9 cellular contexts compared by ENCODE assay signal in genomic region chr17:40963838-40964237, GRCh38. TPM values are rescaled to one million over a fixed set of nuclear protein-coding genes. Genes with fewer than 3 reads are reported as not detected.
A peak's percentile ranks its signal among the peaks of the same experiment; 100 is the strongest.
DNase-seq lines count a peak whose midpoint lies in the region; ATAC-seq and TF ChIP-seq lines count a peak whose summit lies in the region.
"Had no signal": no experiment of that assay in that cellular context is flagged by ENCODE, and none has a peak within 500 bp of the region (broad histone marks: within the 10 kb centered on the region; RNA-seq: fewer than 3 reads in every experiment).

No MANE protein-coding gene starts in this region.

- BruUV-seq in Panc1 (replicated peaks; lab: Mats Ljungman, UMichigan) = no TSS peak

- intact Hi-C loops in heart right ventricle (cut with DNase I) = no loop called here
- intact Hi-C loops in cardiac septum (cut with DNase I) = no loop called here
- intact Hi-C loops in Panc1 (cut with micrococcal nuclease; ENCODE audit: unreplicated experiment) = no loop called here

- POLR2A ChIA-PET in Panc1 (lab: Charles Lee) = no interaction called here

- in situ Hi-C loops in Panc1 (cut with HindIII; ENCODE audit: low pct_unique_long_range_greater_than_20kb, low sequenced_read_pairs) = no loop called here

- no peak for ATAC-seq in heart right ventricle
- no peak for ATAC-seq in Panc1
- ATAC-seq in upper lobe of left lung (ENCODE audit: low FRiP score in 2 of 2) = peak in 1 of 2 donors; percentile 32
- ATAC-seq in GM18858 (IDR thresholded peaks at IDR 0.05; ENCODE audit: unreplicated experiment) = no peak
- ATAC-seq: stimulated activated memory B cell treated with anti-CD40 and anti-IgM and Interleukin-4, amounts not matched to agents 10 μg/mL and 1 μg/mL and 100 μg/mL, for 72 hours had no signal

- CTCF ChIA-PET in Panc1 (lab: Charles Lee) = interaction anchor here (0.6 kb wide), 1 partner anchor 18 kb away, joined by 3 read pairs; no protein-coding TSS in a partner anchor

- H3K27ac ChIP-seq in heart right ventricle (no peak overlapping the region), Panc1 (ENCODE audit: low read length) (no peak overlapping the region), upper lobe of left lung (no peak overlapping the region)

- no peak for DNase-seq in heart right ventricle
- no peak for DNase-seq in cardiac septum (ENCODE audit: low spot score)
- no peak for DNase-seq in Panc1 (ENCODE audit: low read depth, low spot score)
- DNase-seq in foreskin fibroblast = no peak
- no peak for DNase-seq in upper lobe of left lung
- DNase-seq in DMS153 (lab: John Stamatoyannopoulos, UW) = no peak
- no peak for DNase-seq in DMS153 treated with DMSO at 0.1 percent for 48 hours (lab: John Stamatoyannopoulos, UW; ENCODE audit: unreplicated experiment)

- no peaks in the 10 kb centered on the region for H3K4me1 ChIP-seq in heart right ventricle
- no peaks in the 10 kb centered on the region for H3K4me1 ChIP-seq in Panc1 (ENCODE audit: control insufficient read depth, insufficient read depth, low read length)
- peaks cover 0 to 8% (median 2%) of the 10 kb centered on the region in 4 donors for H3K4me1 ChIP-seq in upper lobe of left lung

- no peaks in the 10 kb centered on the region for H3K36me3 ChIP-seq in heart right ventricle
- H3K36me3 ChIP-seq in Panc1 (ENCODE audit: control insufficient read depth, insufficient read depth, low read length) = no peaks in the 10 kb centered on the region
- no peaks in the 10 kb centered on the region for H3K36me3 ChIP-seq in upper lobe of left lung

- TF ChIP-seq EP300 in upper lobe of left lung (IDR thresholded peaks at IDR 0.05) = no peak

- peaks cover 0 to 23% (median under 1%) of the 10 kb centered on the region in 7 donors for H3K27me3 ChIP-seq in heart right ventricle
- no peaks in the 10 kb centered on the region for H3K27me3 ChIP-seq in Panc1 (ENCODE audit: control insufficient read depth, insufficient read depth, low read length)
- H3K27me3 ChIP-seq in upper lobe of left lung = no peaks in the 10 kb centered on the region

- no peak for TF ChIP-seq POLR2A in upper lobe of left lung (IDR thresholded peaks at IDR 0.05)

- H3K4me3 ChIP-seq in heart right ventricle (no peak overlapping the region), Panc1 (ENCODE audit: low read depth in 2 of 2, low read length in 2 of 2) (no peak overlapping the region), foreskin fibroblast (ENCODE audit: low read depth in 1 of 2, low read length in 2 of 2) (no peak overlapping the region), upper lobe of left lung (no peak overlapping the region)

- WGBS in heart right ventricle, 2 donors = 47 to 72% methylated on average over 1 of the region's 1 CpG
- WGBS in upper lobe of left lung, 2 donors = 43 to 56% methylated on average over 1 of the region's 1 CpG

- H3K9me3 ChIP-seq in heart right ventricle (peaks cover 0 to 6% (median 0%) of the 10 kb centered on the region in 11 donors), Panc1 (ENCODE audit: control insufficient read depth, insufficient read depth, low read depth, low read length) (no peaks in the 10 kb centered on the region), upper lobe of left lung (no peaks in the 10 kb centered on the region)

- TF ChIP-seq CTCF in heart right ventricle (IDR thresholded peaks at IDR 0.05) (peak; percentile 9 to 64 (median 50)), Panc1 (IDR thresholded peaks at IDR 0.05) (peak; percentile 60; the same call in 1 of the 2 replicates), foreskin fibroblast (IDR thresholded peaks at IDR 0.05; ENCODE audit: low read depth, low read length) (peak; percentile 34), upper lobe of left lung (IDR thresholded peaks at IDR 0.05) (peak in 5 of 6 experiments; percentile 47 to 69 (median 53))

RNA-seq across cellular contexts. Expression of gene KRT39, which starts 2.9 kb away (rescaled TPM):
- not detected for total RNA-seq in heart right ventricle
- not detected for polyA plus RNA-seq in heart right ventricle
- not detected for total RNA-seq in cardiac septum
- not detected for total RNA-seq in Panc1 (2021; ENCODE audit: unreplicated experiment)
- polyA plus RNA-seq in Panc1 (2012; ENCODE audit: insufficient read length) = not detected
- total RNA-seq in upper lobe of left lung = not detected

RNA-seq across cellular contexts. Expression of gene KRT40, which starts 20.3 kb away (rescaled TPM):
- total RNA-seq in heart right ventricle (not detected), cardiac septum (not detected), Panc1 (2021; ENCODE audit: unreplicated experiment) (not detected), upper lobe of left lung (under 1 TPM in 1 of 6 donors, not detected in 5; 0.24 TPM)
- not detected for polyA plus RNA-seq in heart right ventricle
- polyA plus RNA-seq in Panc1 (2012; ENCODE audit: insufficient read length) = not detected

RNA-seq across cellular contexts. Expression of gene KRT23, which starts 26.4 kb away (rescaled TPM):
- total RNA-seq in heart right ventricle (under 1 TPM in 3 of 10 donors, not detected in 7; 0.19 to 0.25 (median 0.23) TPM), cardiac septum (0.13 TPM), Panc1 (2021; ENCODE audit: unreplicated experiment) (not detected), upper lobe of left lung (10 to 100 TPM in 1 of 6 donors, 1 to 10 TPM in 4, under 1 TPM in 1; 0.49 to 10.7 (median 3.1) TPM)
- under 1 TPM in 1 of 2 donors, not detected in 1; 0.01 TPM for polyA plus RNA-seq in heart right ventricle
- not detected for polyA plus RNA-seq in Panc1 (2012; ENCODE audit: insufficient read length)

RNA-seq across cellular contexts. Expression of gene KRTAP3-3, which starts 30.1 kb away (rescaled TPM):
- not detected for total RNA-seq in heart right ventricle
- not detected for polyA plus RNA-seq in heart right ventricle
- not detected for total RNA-seq in cardiac septum
- total RNA-seq in Panc1 (2021; ENCODE audit: unreplicated experiment) = not detected
- polyA plus RNA-seq in Panc1 (2012; ENCODE audit: insufficient read length) = not detected
- total RNA-seq in upper lobe of left lung = not detected

RNA-seq across cellular contexts. Expression of gene KRTAP3-2, which starts 35.9 kb away (rescaled TPM):
- total RNA-seq in heart right ventricle = not detected
- polyA plus RNA-seq in heart right ventricle = not detected
- total RNA-seq in cardiac septum = not detected
- not detected for total RNA-seq in Panc1 (2021; ENCODE audit: unreplicated experiment)
- polyA plus RNA-seq in Panc1 (2012; ENCODE audit: insufficient read length) = not detected
- not detected for total RNA-seq in upper lobe of left lung
